In genomic region chr2:55864351-55865084, GRCh38 we compare ENCODE assay signal across 18 cellular contexts. TPM values are rescaled to one million over a fixed set of nuclear protein-coding genes. Genes with fewer than 3 reads are reported as not detected.
"Had no signal": no experiment of that assay in that cellular context is flagged by ENCODE, and none has a peak within 500 bp of the region (broad histone marks: within the 10 kb centered on the region; RNA-seq: fewer than 3 reads in every experiment).

No MANE protein-coding gene starts in this region.

- ATAC-seq: heart left ventricle; left colon; stimulated activated naive B cell treated with anti-CD40 and anti-IgM and Interleukin-4, amounts not matched to agents 10 μg/mL and 1 μg/mL and 100 μg/mL, for 72 hours had no signal

- H3K27me3 Mint-ChIP-seq: activated naive CD8-positive, alpha-beta T cell treated with anti-CD3 and anti-CD28 coated beads, Interleukin-2, amount 10 ng/mL, durations not matched to agents 7 days and 5 days had no signal

- H3K4me3 ChIP-seq: heart left ventricle, SJCRH30, upper lobe of left lung had no signal

- H3K36me3 Mint-ChIP-seq: activated naive CD8-positive, alpha-beta T cell treated with anti-CD3 and anti-CD28 coated beads, Interleukin-2, amount 10 ng/mL, durations not matched to agents 7 days and 5 days; naive B cell; stimulated activated naive B cell treated with anti-CD40 and anti-IgM and Interleukin-4, amounts not matched to agents 10 μg/mL and 1 μg/mL and 100 μg/mL, for 72 hours had no signal

- H3K27ac Mint-ChIP-seq: activated B cell treated with CpG ODN at 0.5 μM for 24 hours; activated CD4-positive, alpha-beta T cell treated with anti-CD3 and anti-CD28 coated beads, Interleukin-2, amount 10 ng/mL, durations not matched to agents 24 days and 14 days; activated naive CD8-positive, alpha-beta T cell treated with anti-CD3 and anti-CD28 coated beads, Interleukin-2, amount 10 ng/mL, durations not matched to agents 7 days and 5 days; naive B cell; stimulated activated naive B cell treated with anti-CD40 and anti-IgM and Interleukin-4, amounts not matched to agents 10 μg/mL and 1 μg/mL and 100 μg/mL, for 72 hours had no signal

- H3K9me3 ChIP-seq: heart left ventricle, SJCRH30, upper lobe of left lung had no signal

- H3K9me3 Mint-ChIP-seq: activated B cell treated with CpG ODN at 0.5 μM for 24 hours; activated CD4-positive, alpha-beta T cell treated with anti-CD3 and anti-CD28 coated beads, Interleukin-2, amount 10 ng/mL, durations not matched to agents 24 days and 14 days; activated naive CD8-positive, alpha-beta T cell treated with anti-CD3 and anti-CD28 coated beads, Interleukin-2, amount 10 ng/mL, durations not matched to agents 7 days and 5 days; stimulated activated naive B cell treated with anti-CD40 and anti-IgM and Interleukin-4, amounts not matched to agents 10 μg/mL and 1 μg/mL and 100 μg/mL, for 72 hours had no signal

- H3K27ac ChIP-seq: SJCRH30 had no signal

- H3K4me3 Mint-ChIP-seq: activated B cell treated with CpG ODN at 0.5 μM for 24 hours; activated CD4-positive, alpha-beta T cell treated with anti-CD3 and anti-CD28 coated beads, Interleukin-2, amount 10 ng/mL, durations not matched to agents 24 days and 14 days; activated naive CD8-positive, alpha-beta T cell treated with anti-CD3 and anti-CD28 coated beads, Interleukin-2, amount 10 ng/mL, durations not matched to agents 7 days and 5 days; naive B cell; stimulated activated naive B cell treated with anti-CD40 and anti-IgM and Interleukin-4, amounts not matched to agents 10 μg/mL and 1 μg/mL and 100 μg/mL, for 72 hours had no signal

- H3K4me1 Mint-ChIP-seq: activated B cell treated with CpG ODN at 0.5 μM for 24 hours; activated CD4-positive, alpha-beta T cell treated with anti-CD3 and anti-CD28 coated beads, Interleukin-2, amount 10 ng/mL, durations not matched to agents 24 days and 14 days; activated naive CD8-positive, alpha-beta T cell treated with anti-CD3 and anti-CD28 coated beads, Interleukin-2, amount 10 ng/mL, durations not matched to agents 7 days and 5 days; naive B cell; stimulated activated naive B cell treated with anti-CD40 and anti-IgM and Interleukin-4, amounts not matched to agents 10 μg/mL and 1 μg/mL and 100 μg/mL, for 72 hours had no signal

- H3K4me1 ChIP-seq: SJCRH30 had no signal

- DNase-seq: activated B cell treated with CpG ODN at 0.5 μM for 24 hours; activated CD4-positive, alpha-beta T cell treated with anti-CD3 and anti-CD28 coated beads, Interleukin-2, amount 10 ng/mL, durations not matched to agents 24 days and 14 days; activated naive CD8-positive, alpha-beta T cell treated with anti-CD3 and anti-CD28 coated beads, Interleukin-2, amount 10 ng/mL, durations not matched to agents 7 days and 5 days; caudate nucleus; cortex of kidney; effector CD4-positive, alpha-beta T cell; foreskin melanocyte; heart left ventricle; left colon; naive B cell; retina; SJCRH30; stimulated activated CD4-positive, alpha-beta T cell treated with anti-CD3 and anti-CD28 coated beads, Interleukin-4, amount 100 ng/mL, for 1 hour; stimulated activated naive B cell treated with anti-CD40 and anti-IgM and Interleukin-4, amounts not matched to agents 10 μg/mL and 1 μg/mL and 100 μg/mL, for 72 hours; substantia nigra; SW 1271; upper lobe of left lung had no signal

- H3K36me3 ChIP-seq: SJCRH30 had no signal

- H3K27me3 ChIP-seq: heart left ventricle, SJCRH30, upper lobe of left lung had no signal

RNA-seq across cellular contexts. Expression of gene EFEMP1, which starts 59.1 kb away (rescaled TPM):
- total RNA-seq: activated B cell treated with CpG ODN at 0.5 μM for 24 hours; activated CD4-positive, alpha-beta T cell treated with anti-CD3 and anti-CD28 coated beads, Interleukin-2, amount 10 ng/mL, durations not matched to agents 24 days and 14 days; activated naive CD8-positive, alpha-beta T cell treated with anti-CD3 and anti-CD28 coated beads, Interleukin-2, amount 10 ng/mL, durations not matched to agents 7 days and 5 days; T-helper 2 cell treated with Interferon-gamma antibody and Interleukin-4, amounts not matched to agents 100 ng/mL and 5 ng/mL, for 36 hours had no signal
